Comparison of ENCODE assay signal across 7 cellular contexts in genomic region chr9:83830426-83831071, GRCh38. TPM values are rescaled to one million over a fixed set of nuclear protein-coding genes. Genes with fewer than 3 reads are reported as not detected.
DNase-seq lines count a peak whose midpoint lies in the region; ATAC-seq, FAIRE-seq and TF ChIP-seq lines count a peak whose summit lies in the region.
"Not testable (repeated sequence)": the region's sequence is repeated elsewhere in the genome, so short reads cannot be mapped to it uniquely, and the experiment has no call there.

No MANE protein-coding gene starts in this region.

- not testable (repeated sequence) for H3K27ac Mint-ChIP-seq in neural crest cell (ENCODE audit: unreplicated experiment)

- POLR2A ChIA-PET in endothelial cell of umbilical vein (lab: Charles Lee) = not testable (repeated sequence)

- not testable (repeated sequence) for H3K4me3 Mint-ChIP-seq in neural crest cell

- not testable (repeated sequence) for H3K79me2 ChIP-seq in endothelial cell of umbilical vein (ENCODE audit: control insufficient read depth, insufficient read depth, low read length)

- not testable (repeated sequence) for H3K36me3 Mint-ChIP-seq in neural crest cell (ENCODE audit: low read depth)

- H2AFZ ChIP-seq in endothelial cell of umbilical vein (ENCODE audit: low read depth, low read length) = not testable (repeated sequence)

- not testable (repeated sequence) for TF ChIP-seq CTCF in endothelial cell of umbilical vein (IDR thresholded peaks at IDR 0.05; ENCODE audit: extremely low read depth in 1 of 2, insufficient read depth in 1 of 2, low read depth in 1 of 2, low read length in 2 of 2); heart left ventricle (IDR thresholded peaks at IDR 0.05)
- peak; percentile 35 for TF ChIP-seq CTCF in neural crest cell (conservative IDR thresholded peaks at IDR 0.05)

- not testable (repeated sequence) for H3K9me1 ChIP-seq in endothelial cell of umbilical vein (replicated peaks; ENCODE audit: control insufficient read depth, extremely low read depth, insufficient read depth, low read length)

- H3K4me1 Mint-ChIP-seq in neural crest cell = not testable (repeated sequence)

- FAIRE-seq in endothelial cell of umbilical vein (lab: Jason Lieb, UNC) = peak; percentile 43

- H3K36me3 ChIP-seq in endothelial cell of umbilical vein (ENCODE audit: control insufficient read depth in 2 of 2, extremely low read depth in 1 of 2, insufficient read depth in 2 of 2, low read length in 2 of 2); heart left ventricle: not testable (repeated sequence)

- not testable (repeated sequence) for H3K4me3 ChIP-seq in endothelial cell of umbilical vein (replicated peaks in 1 of 3; ENCODE audit: insufficient read depth in 1 of 3, low read depth in 1 of 3, low read length in 3 of 3); heart left ventricle

- intact Hi-C loops in endothelial cell of umbilical vein (cut with micrococcal nuclease) = not testable (repeated sequence)
- intact Hi-C loops in heart left ventricle (cut with DNase I) = loop anchor here in 1 of 10 donors (10.0 kb wide), 1 partner anchor 484 kb away; no protein-coding TSS in a partner anchor

- H3K9me3 ChIP-seq in endothelial cell of umbilical vein (replicated peaks; ENCODE audit: control insufficient read depth, insufficient read depth, low read length); heart left ventricle: not testable (repeated sequence)

- H3K27me3 ChIP-seq in endothelial cell of umbilical vein (ENCODE audit: control insufficient read depth in 2 of 2, insufficient read depth in 2 of 2, low read length in 2 of 2); heart left ventricle: not testable (repeated sequence)

- TF ChIP-seq POLR2A in endothelial cell of umbilical vein (IDR thresholded peaks at IDR 0.05; ENCODE audit: low read depth, low read length); heart left ventricle (IDR thresholded peaks at IDR 0.05): not testable (repeated sequence)

- not testable (repeated sequence) for H3K4me2 ChIP-seq in endothelial cell of umbilical vein (ENCODE audit: insufficient read depth, low read length)

- 72 to 76% (median 76%) methylated on average over 5 of the region's 5 CpGs for WGBS in heart left ventricle, 4 donors

- in situ Hi-C loops in SK-MEL-5 (cut with HindIII; ENCODE audit: low pct_unique_long_range_greater_than_20kb, low sequenced_read_pairs) = not testable (repeated sequence)

- not testable (repeated sequence) for H3K27me3 Mint-ChIP-seq in neural crest cell (ENCODE audit: low read depth)

- CTCF ChIA-PET in endothelial cell of umbilical vein (lab: Charles Lee) = not testable (repeated sequence)

- H3K27ac ChIP-seq in endothelial cell of umbilical vein (ENCODE audit: insufficient read depth, low read depth, low read length); heart left ventricle: not testable (repeated sequence)

- not testable (repeated sequence) for H3K4me1 ChIP-seq in endothelial cell of umbilical vein (ENCODE audit: control insufficient read depth, extremely low read depth, insufficient read depth, low read length); heart left ventricle

- DNase-seq in DMS 273 treated with DMSO at 0.1 percent for 48 hours (lab: John Stamatoyannopoulos, UW) = peak; percentile 32
- DNase-seq in NCI-H146 (lab: John Stamatoyannopoulos, UW) = peak; percentile 55
- DNase-seq in NCI-H2227 (lab: John Stamatoyannopoulos, UW; ENCODE audit: unreplicated experiment) = peak; percentile 0
- DNase-seq in SK-MEL-5 (ENCODE audit: low read depth, low spot score) = peak; percentile 11
- DNase-seq in endothelial cell of umbilical vein (ENCODE audit: low read depth, low spot score); heart left ventricle; neural crest cell (ENCODE audit: low read depth, low spot score): not testable (repeated sequence)

- peak; percentile 67 to 92 (median 76) for ATAC-seq in heart left ventricle

- BruUV-seq in endothelial cell of umbilical vein (replicated peaks; lab: Mats Ljungman, UMichigan) = not testable (repeated sequence)

- dilution Hi-C loops in endothelial cell of umbilical vein (cut with MboI; ENCODE audit: extremely low pct_ligation_motif_present, low sequenced_read_pairs) = not testable (repeated sequence)

- not testable (repeated sequence) for H3K9ac ChIP-seq in endothelial cell of umbilical vein (replicated peaks; ENCODE audit: extremely low read depth, insufficient read depth, low read length)

- H4K20me1 ChIP-seq in endothelial cell of umbilical vein (replicated peaks; ENCODE audit: control insufficient read depth, extremely low read depth, insufficient read depth, low read length) = not testable (repeated sequence)

- not testable (repeated sequence) for H3K9me3 Mint-ChIP-seq in neural crest cell

RNA-seq across cellular contexts. Expression of gene GKAP1, which starts 13.0 kb away (rescaled TPM):
- 1.2 and 2.1 TPM in 2 replicates for total RNA-seq in SK-MEL-5 (2014; rRNA removed; shearing (Covaris generic))
- polyA plus RNA-seq in SK-MEL-5 (2015; cell fraction: cytosol; rRNA removed) = 0.27 and 0.81 TPM in 2 replicates
- polyA plus RNA-seq in SK-MEL-5 (2015; cell fraction: nucleus; rRNA removed) = 3.5 and 6.2 TPM in 2 replicates
- total RNA-seq in endothelial cell of umbilical vein (2.5 and 2.6 TPM in 2 replicates), heart left ventricle (10 to 100 TPM; 12.7 to 22.9 (median 19.4) TPM), neural crest cell (11.1 and 12.1 TPM in 2 replicates)
- polyA plus RNA-seq in endothelial cell of umbilical vein (0.51 and 1.3 TPM in 2 replicates), heart left ventricle (10 to 100 TPM; 20.9 to 23.5 TPM)
- 1.5 and 2.0 TPM in 2 replicates for polyA plus RNA-seq in endothelial cell of umbilical vein (2011; cell fraction: cytosol; rRNA removed)
- 3.1 and 4.3 TPM in 2 replicates for polyA plus RNA-seq in endothelial cell of umbilical vein (2011; cell fraction: nucleus; rRNA removed)
- polyA plus RNA-seq in endothelial cell of umbilical vein (2012) = 1.4 and 2.0 TPM in 2 replicates
- polyA minus RNA-seq in endothelial cell of umbilical vein = 0.32 TPM in 1 of 2 replicates, not detected in the other
- 2.5 TPM for polyA minus RNA-seq in endothelial cell of umbilical vein (2011; cell fraction: cytosol; rRNA and poly(A)+ RNA removed)
- polyA minus RNA-seq in endothelial cell of umbilical vein (2011; cell fraction: nucleus; rRNA and poly(A)+ RNA removed) = 2.2 and 4.3 TPM in 2 replicates
